Comparison of ENCODE assay signal across 28 cellular contexts in genomic region chr11:116062129-116062525, GRCh38.
DNase-seq lines count a peak whose midpoint lies in the region; ATAC-seq and TF ChIP-seq lines count a peak whose summit lies in the region.
"Had no signal": no experiment of that assay in that cellular context is flagged by ENCODE, and none has a peak within 500 bp of the region (broad histone marks: within the 10 kb centered on the region; RNA-seq: fewer than 3 reads in every experiment).

No MANE protein-coding gene starts in this region.

- H3K4me1 ChIP-seq in neural progenitor cell, result peaks cover 21% of the 10 kb centered on the region
- H3K4me1 ChIP-seq: A549, testis had no signal

- no peak for TF ChIP-seq CTCF in chondrocyte (IDR thresholded peaks at IDR 0.05)
- no peak for TF ChIP-seq CTCF in neural progenitor cell (IDR thresholded peaks at IDR 0.05)

- no peaks in the 10 kb centered on the region for H3F3A ChIP-seq in neural progenitor cell (ENCODE audit: low read depth)

- no peaks in the 10 kb centered on the region for H3K79me2 ChIP-seq in neural progenitor cell (ENCODE audit: low read depth)

- no peaks in the 10 kb centered on the region for H3K9me3 Mint-ChIP-seq in chondrocyte (ENCODE audit: low read depth)
- peaks cover 2% of the 10 kb centered on the region for H3K9me3 Mint-ChIP-seq in neural progenitor cell
- H3K9me3 Mint-ChIP-seq: activated CD4-positive, alpha-beta memory T cell treated with anti-CD3 and anti-CD28 coated beads, Interleukin-2, amount 10 ng/mL, durations not matched to agents 7 days and 5 days; activated naive CD4-positive, alpha-beta T cell treated with anti-CD3 and anti-CD28 coated beads, Interleukin-2, amount 50 U/mL, for 72 hours; CD8-positive, alpha-beta memory T cell; memory B cell had no signal

- DNase-seq in DMS53 treated with DMSO at 0.1 percent for 48 hours (lab: John Stamatoyannopoulos, UW; ENCODE audit: unreplicated experiment) (peak; percentile 93), NCI-H2171 treated with DMSO at 0.1 percent for 48 hours (lab: John Stamatoyannopoulos, UW) (peak; percentile 74), chondrocyte (ENCODE audit: low spot score) (no peak), neural progenitor cell (ENCODE audit: low spot score) (no peak), COLO668 (lab: John Stamatoyannopoulos, UW; ENCODE audit: unreplicated experiment) (no peak), dedifferentiated amniotic fluid mesenchymal stem cell (ENCODE audit: extremely low spot score) (no peak)
- no peak for DNase-seq in stimulated activated CD4-positive, alpha-beta T cell treated with anti-CD3 and anti-CD28 coated beads, Interleukin-4, amount 100 ng/mL, for 4 hours
- DNase-seq: activated CD4-positive, alpha-beta memory T cell treated with anti-CD3 and anti-CD28 coated beads, Interleukin-2, amount 10 ng/mL, durations not matched to agents 7 days and 5 days; activated CD4-positive, CD25-positive, alpha-beta regulatory T cell treated with anti-CD3 and anti-CD28 coated beads, Interleukin-2, amount 50 U/mL, for 72 hours; activated CD8-positive, alpha-beta memory T cell treated with anti-CD3 and anti-CD28 coated beads, Interleukin-2, amount 50 U/mL, for 48 hours; aorta; CD8-positive, alpha-beta memory T cell; esophagus squamous epithelium; foreskin melanocyte; H7; hippocampal formation; KBM-7; MM.1S; NCI-H1436 treated with DMSO at 0.1 percent for 48 hours; stimulated activated naive CD8-positive, alpha-beta T cell treated with anti-CD3 and anti-CD28 coated beads, Interleukin-15, Interleukin-2, amounts not matched to agents 100 U/mL and 50 U/mL, for 24 hours; T-cell; testis had no signal

- H4K20me1 ChIP-seq in neural progenitor cell (ENCODE audit: low read depth), result no peaks in the 10 kb centered on the region

- H2AFZ ChIP-seq in neural progenitor cell (replicated peaks), result no peak overlapping the region

- H3K4me2 ChIP-seq in neural progenitor cell, result no peak overlapping the region
- H3K4me2 ChIP-seq: A549 had no signal

- H3K27ac ChIP-seq in neural progenitor cell, result no peak overlapping the region
- H3K27ac ChIP-seq: A549, esophagus squamous epithelium, RWPE1, testis had no signal

- H3K27me3 ChIP-seq in neural progenitor cell, result no peaks in the 10 kb centered on the region
- H3K27me3 ChIP-seq: testis had no signal

- no peak overlapping the region for H3K9ac ChIP-seq in neural progenitor cell

- H3K36me3 Mint-ChIP-seq in chondrocyte (ENCODE audit: low read depth) (no peaks in the 10 kb centered on the region), neural progenitor cell (no peaks in the 10 kb centered on the region)
- H3K36me3 Mint-ChIP-seq: activated naive CD4-positive, alpha-beta T cell treated with anti-CD3 and anti-CD28 coated beads, Interleukin-2, amount 50 U/mL, for 72 hours; CD8-positive, alpha-beta memory T cell; memory B cell; T-cell had no signal

- no peak overlapping the region for H3K4me3 ChIP-seq in neural progenitor cell
- H3K4me3 ChIP-seq: A549, esophagus squamous epithelium, testis had no signal

- ATAC-seq in HG03280 (IDR thresholded peaks at IDR 0.05; ENCODE audit: unreplicated experiment), result no peak
- ATAC-seq: A549; activated naive CD4-positive, alpha-beta T cell treated with anti-CD3 and anti-CD28 coated beads, Interleukin-2, amount 50 U/mL, for 72 hours; activated T-helper 17 cell treated with anti-CD3 and anti-CD28 coated beads, Interleukin-2, amount 50 U/mL, for 72 hours; stimulated activated naive CD8-positive, alpha-beta T cell treated with anti-CD3 and anti-CD28 coated beads, Interleukin-15, Interleukin-2, amounts not matched to agents 100 U/mL and 50 U/mL, for 24 hours; T-cell had no signal

- no peaks in the 10 kb centered on the region for H3K9me3 ChIP-seq in neural progenitor cell (ENCODE audit: low read depth)
- H3K9me3 ChIP-seq: A549, esophagus squamous epithelium, testis had no signal

- H3K27me3 Mint-ChIP-seq in chondrocyte (ENCODE audit: low read depth) (peaks cover 6% of the 10 kb centered on the region), neural progenitor cell (ENCODE audit: insufficient read depth, low read depth) (peaks cover 25% of the 10 kb centered on the region)

- no peak overlapping the region for H3K4me3 Mint-ChIP-seq in chondrocyte (ENCODE audit: unreplicated experiment)
- H3K4me3 Mint-ChIP-seq in neural progenitor cell, result no peak overlapping the region
- H3K4me3 Mint-ChIP-seq: activated CD4-positive, alpha-beta memory T cell treated with anti-CD3 and anti-CD28 coated beads, Interleukin-2, amount 10 ng/mL, durations not matched to agents 7 days and 5 days; activated T-helper 17 cell treated with anti-CD3 and anti-CD28 coated beads, Interleukin-2, amount 50 U/mL, for 72 hours; CD8-positive, alpha-beta memory T cell; memory B cell; T-cell had no signal

- peak overlapping the region; percentile 76 for H3K27ac Mint-ChIP-seq in chondrocyte (ENCODE audit: unreplicated experiment)
- H3K27ac Mint-ChIP-seq in neural progenitor cell, result peak overlapping the region; percentile 93
- H3K27ac Mint-ChIP-seq: activated CD4-positive, alpha-beta memory T cell treated with anti-CD3 and anti-CD28 coated beads, Interleukin-2, amount 10 ng/mL, durations not matched to agents 7 days and 5 days; activated naive CD4-positive, alpha-beta T cell treated with anti-CD3 and anti-CD28 coated beads, Interleukin-2, amount 50 U/mL, for 72 hours; activated T-helper 17 cell treated with anti-CD3 and anti-CD28 coated beads, Interleukin-2, amount 50 U/mL, for 72 hours; CD8-positive, alpha-beta memory T cell; memory B cell; T-cell had no signal

- no peaks in the 10 kb centered on the region for H3K36me3 ChIP-seq in neural progenitor cell
- H3K36me3 ChIP-seq: esophagus squamous epithelium had no signal

- H3K4me1 Mint-ChIP-seq in chondrocyte (ENCODE audit: low read depth), result peaks cover 52% of the 10 kb centered on the region
- peaks cover 56% of the 10 kb centered on the region for H3K4me1 Mint-ChIP-seq in neural progenitor cell
- H3K4me1 Mint-ChIP-seq: activated CD4-positive, alpha-beta memory T cell treated with anti-CD3 and anti-CD28 coated beads, Interleukin-2, amount 10 ng/mL, durations not matched to agents 7 days and 5 days; activated T-helper 17 cell treated with anti-CD3 and anti-CD28 coated beads, Interleukin-2, amount 50 U/mL, for 72 hours; CD8-positive, alpha-beta memory T cell; T-cell had no signal

Comparison
In these comparisons a context has a peak if more than half of its experiments do, and no peak if none do; other contexts are left out.
1. DNase-seq: peak in DMS53 treated with DMSO at 0.1 percent for 48 hours (single experiment) and NCI-H2171 treated with DMSO at 0.1 percent for 48 hours (single experiment); none in chondrocyte (single experiment), neural progenitor cell (single experiment), COLO668 (single experiment), stimulated activated CD4-positive, alpha-beta T cell treated with anti-CD3 and anti-CD28 coated beads, Interleukin-4, amount 100 ng/mL, for 4 hours (0 of 2) and dedifferentiated amniotic fluid mesenchymal stem cell (single experiment).